In the genomic region with DNA sequence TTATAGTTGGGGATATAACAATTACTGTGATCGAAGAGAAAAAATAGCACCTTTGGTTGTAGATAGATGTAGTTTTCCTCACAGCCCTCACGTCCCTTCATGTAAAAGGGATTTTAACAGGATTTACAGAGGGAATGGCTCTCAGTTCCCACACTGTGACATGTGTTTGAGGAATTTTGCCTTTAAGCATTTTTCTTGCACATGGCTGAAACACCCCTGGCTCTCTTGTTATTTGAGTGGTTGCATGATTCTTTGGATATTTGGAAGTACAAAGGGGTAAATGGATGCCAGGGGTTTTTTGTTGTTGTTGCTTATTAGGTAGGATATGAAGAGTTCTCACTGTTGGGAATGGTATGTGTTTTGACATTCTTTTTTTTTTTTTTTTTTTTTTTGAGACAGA, we compare ENCODE assay signal across 19 cellular contexts. TPM values are rescaled to one million over a fixed set of nuclear protein-coding genes. Genes with fewer than 3 reads are reported as not detected.
DNase-seq lines count a peak whose midpoint lies in the region; ATAC-seq and TF ChIP-seq lines count a peak whose summit lies in the region.
"Had no signal": no experiment of that assay in that cellular context is flagged by ENCODE, and none has a peak within 500 bp of the region (broad histone marks: within the 10 kb centered on the region; RNA-seq: fewer than 3 reads in every experiment).

No MANE protein-coding gene starts in this region.

- H3K4me3 ChIP-seq in breast epithelium (no peak overlapping the region), epithelial cell of esophagus (ENCODE audit: low read length) (no peak overlapping the region), neural progenitor cell (no peak overlapping the region), right cardiac atrium (ENCODE audit: low read length) (no peak overlapping the region)
- H3K4me3 ChIP-seq: HAP-1, K562 had no signal

- H3K27ac ChIP-seq in breast epithelium (peak overlapping the region in 1 of 2 donors; percentile 21), neural progenitor cell (no peak overlapping the region), right cardiac atrium (ENCODE audit: low read length) (no peak overlapping the region)
- H3K27ac ChIP-seq: 22Rv1, C4-2B, HL-60 had no signal

- H3K4me2 ChIP-seq in neural progenitor cell = no peak overlapping the region
- H3K4me2 ChIP-seq: SK-N-SH had no signal

- peak overlapping the region; percentile 18 for H3K27ac Mint-ChIP-seq in MCF 10A (ENCODE audit: low read depth, unreplicated experiment)
- peak overlapping the region; percentile 12 for H3K27ac Mint-ChIP-seq in neural progenitor cell

- peaks cover 24% of the 10 kb centered on the region for H3F3A ChIP-seq in neural progenitor cell (ENCODE audit: low read depth)

- H3K36me3 Mint-ChIP-seq in MCF 10A (ENCODE audit: insufficient read depth, unreplicated experiment) (no peaks in the 10 kb centered on the region), neural progenitor cell (peaks cover 15% of the 10 kb centered on the region)

- no peaks in the 10 kb centered on the region for H3K79me2 ChIP-seq in neural progenitor cell (ENCODE audit: low read depth)

- H3K9me3 ChIP-seq in breast epithelium (no peaks in the 10 kb centered on the region), neural progenitor cell (ENCODE audit: low read depth) (no peaks in the 10 kb centered on the region), right cardiac atrium (ENCODE audit: control insufficient read depth, low read length) (no peaks in the 10 kb centered on the region)
- H3K9me3 ChIP-seq: HAP-1, SK-N-SH had no signal

- no peaks in the 10 kb centered on the region for H3K36me3 ChIP-seq in breast epithelium
- H3K36me3 ChIP-seq in neural progenitor cell = no peaks in the 10 kb centered on the region
- H3K36me3 ChIP-seq: HAP-1 had no signal

- peaks cover 30% of the 10 kb centered on the region for H3K4me1 Mint-ChIP-seq in MCF 10A (ENCODE audit: insufficient read depth, unreplicated experiment)
- peaks cover 86% of the 10 kb centered on the region for H3K4me1 Mint-ChIP-seq in neural progenitor cell

- no TSS peak for BruUV-seq in MCF 10A (replicated peaks; lab: Mats Ljungman, UMichigan)

- H3K27me3 ChIP-seq in breast epithelium (no peaks in the 10 kb centered on the region), neural progenitor cell (no peaks in the 10 kb centered on the region), right cardiac atrium (ENCODE audit: control insufficient read depth, insufficient read depth) (no peaks in the 10 kb centered on the region)

- no peak overlapping the region for H3K4me3 Mint-ChIP-seq in MCF 10A (ENCODE audit: unreplicated experiment)
- no peak overlapping the region for H3K4me3 Mint-ChIP-seq in neural progenitor cell

- no peaks in the 10 kb centered on the region for H4K20me1 ChIP-seq in neural progenitor cell (ENCODE audit: low read depth)

- ATAC-seq in right cardiac atrium (no peak), GM18519 (IDR thresholded peaks at IDR 0.05; ENCODE audit: low FRiP score, unreplicated experiment) (no peak)
- ATAC-seq: K562 had no signal

- CTCF ChIA-PET in MCF 10A (lab: Yijun Ruan, JAX) = interaction anchor here (1.1 to 1.2 kb wide), 2 partner anchors 11 to 47 kb away, joined by 3 to 6 read pairs; no protein-coding TSS in a partner anchor

- TF ChIP-seq CTCF in MCF 10A (IDR thresholded peaks at IDR 0.05; ENCODE audit: unreplicated experiment) (no peak), breast epithelium (IDR thresholded peaks at IDR 0.05) (no peak), epithelial cell of esophagus (IDR thresholded peaks at IDR 0.05; ENCODE audit: insufficient read depth, low read depth, low read length, missing control alignments) (no peak), neural progenitor cell (IDR thresholded peaks at IDR 0.05) (no peak)

- no peak for TF ChIP-seq POLR2A in breast epithelium (IDR thresholded peaks at IDR 0.05)

- POLR2A ChIA-PET in MCF 10A (lab: Yijun Ruan, JAX) = interaction anchor here (0.9 to 1.7 kb wide), 6 partner anchors 17 to 73 kb away, joined by 3 to 8 read pairs (median 4); no protein-coding TSS in a partner anchor

- H3K4me1 ChIP-seq in breast epithelium (no peaks in the 10 kb centered on the region), neural progenitor cell (peaks cover 59% of the 10 kb centered on the region), right cardiac atrium (ENCODE audit: control insufficient read depth, insufficient read depth, low read length) (peaks cover 3% of the 10 kb centered on the region)

- whole genome bisulfite sequencing in right cardiac atrium = 95% methylated on average over 2 of the region's 2 CpGs

- H3K9me3 Mint-ChIP-seq in MCF 10A (ENCODE audit: unreplicated experiment) (no peaks in the 10 kb centered on the region), neural progenitor cell (peaks cover 8% of the 10 kb centered on the region)

- intact Hi-C loops in MCF 10A (cut with micrococcal nuclease) (no loop called here), breast epithelium (cut with DNase I; ENCODE audit: low total_unique reads) (no loop called here), right cardiac atrium (cut with DNase I) (no loop called here)

- peak; percentile 39 for DNase-seq in MCF 10A (ENCODE audit: unreplicated experiment)
- DNase-seq in breast epithelium (ENCODE audit: low spot score in 2 of 2) = no peak
- DNase-seq in epithelial cell of esophagus (ENCODE audit: low read depth) = peak; percentile 60
- DNase-seq in neural progenitor cell (ENCODE audit: low spot score) = no peak
- DNase-seq in right cardiac atrium = no peak
- DNase-seq in activated CD4-positive, CD25-positive, alpha-beta regulatory T cell (lab: John Stamatoyannopoulos, UW) = no peak
- no peak for DNase-seq in SKM-1 (lab: John Stamatoyannopoulos, UW; ENCODE audit: unreplicated experiment)
- DNase-seq: NCI-H1092; NCI-H2107; NCI-H226; NCI-H526 treated with DMSO at 0.1 percent for 48 hours; NK-92 treated with Interleukin-12 subunit alpha and Interleukin-12 subunit beta, amount 100 ng/mL, for 24 hours; SK-N-SH had no signal

- H3K27me3 Mint-ChIP-seq in MCF 10A (ENCODE audit: insufficient read depth, unreplicated experiment) = no peaks in the 10 kb centered on the region
- H3K27me3 Mint-ChIP-seq in neural progenitor cell (ENCODE audit: insufficient read depth, low read depth) = peaks cover 2% of the 10 kb centered on the region

- H2AFZ ChIP-seq in neural progenitor cell (replicated peaks) = no peak overlapping the region

- no peak overlapping the region for H3K9ac ChIP-seq in neural progenitor cell
- H3K9ac ChIP-seq: SK-N-SH had no signal

RNA-seq across cellular contexts. Expression of a gene that starts 48.2 kb away (rescaled TPM):
- total RNA-seq in MCF 10A (2022) = 62.5 and 88.0 TPM in 2 replicates
- 10 to 100 TPM; 49.0 to 97.9 (median 75.7) TPM for total RNA-seq in breast epithelium
- total RNA-seq in neural progenitor cell (ENCODE audit: low replicate concordance) = 121 and 129 TPM in 2 replicates
- 10 to 100 TPM; 23.2 to 33.6 (median 30.0) TPM for total RNA-seq in right cardiac atrium
- polyA plus RNA-seq in right cardiac atrium = 12.2 TPM

Comparison
In these comparisons a context has a peak if more than half of its experiments do, and no peak if none do; other contexts are left out.
1. DNase-seq: peak in MCF 10A (single experiment) and epithelial cell of esophagus (single experiment); none in breast epithelium (0 of 2), neural progenitor cell (single experiment), right cardiac atrium (0 of 3), activated CD4-positive, CD25-positive, alpha-beta regulatory T cell (0 of 4) and SKM-1 (single experiment).